9 cellular contexts compared by ENCODE assay signal in the genomic region with DNA sequence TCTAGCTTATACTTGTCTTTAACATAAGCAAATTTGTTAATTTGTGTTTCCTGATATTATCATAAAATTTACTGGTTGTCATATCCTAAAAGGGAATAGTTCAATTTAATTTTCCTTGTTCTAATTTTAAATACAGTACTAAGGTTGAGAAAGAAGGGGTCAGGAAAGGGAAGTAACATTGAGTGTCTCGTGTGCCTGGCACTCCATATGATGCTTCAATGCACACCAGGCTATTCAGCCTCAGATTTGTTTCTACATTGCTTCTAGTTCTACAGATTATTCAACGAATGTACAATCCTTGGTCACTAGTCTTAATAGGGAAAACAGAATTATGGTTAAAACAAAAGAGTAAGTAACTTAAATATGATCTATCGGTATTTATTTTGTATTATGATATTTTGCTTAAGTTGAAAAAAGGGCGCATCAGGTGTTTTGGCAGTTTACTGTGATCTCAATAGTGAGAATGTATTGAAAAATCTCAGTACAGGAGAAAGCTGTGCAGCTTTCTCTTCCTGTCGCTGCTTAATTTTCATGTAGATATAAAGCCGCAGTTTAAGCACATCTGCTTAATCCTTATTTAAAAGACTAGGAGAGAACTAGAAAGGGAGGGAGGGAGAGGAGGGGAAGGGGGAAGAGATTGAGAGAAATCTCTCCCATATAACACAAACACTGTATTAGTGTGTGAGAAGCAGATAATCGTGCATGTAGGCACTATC. TPM values are rescaled to one million over a fixed set of nuclear protein-coding genes. Genes with fewer than 3 reads are reported as not detected.
DNase-seq lines count a peak whose midpoint lies in the region; ATAC-seq lines count a peak whose summit lies in the region.
"Had no signal": no experiment of that assay in that cellular context is flagged by ENCODE, and none has a peak within 500 bp of the region (broad histone marks: within the 10 kb centered on the region; RNA-seq: fewer than 3 reads in every experiment).

No MANE protein-coding gene starts in this region.

- peaks cover 85% of the 10 kb centered on the region for H3K4me1 Mint-ChIP-seq in activated T-cell treated with anti-CD3 and anti-CD28 coated beads, Interleukin-2, amount 50 U/mL, for 72 hours (ENCODE audit: low read depth)
- peaks cover 65% of the 10 kb centered on the region for H3K4me1 Mint-ChIP-seq in stimulated activated naive CD8-positive, alpha-beta T cell treated with anti-CD3 and anti-CD28 coated beads, Interleukin-15, amount 100 ng/mL, for 72 hours

- peak overlapping the region; percentile 79 to 93 for H3K4me3 Mint-ChIP-seq in activated T-cell treated with anti-CD3 and anti-CD28 coated beads, Interleukin-2, amount 50 U/mL, for 72 hours
- peak overlapping the region; percentile 82 to 87 for H3K4me3 Mint-ChIP-seq in stimulated activated naive CD8-positive, alpha-beta T cell treated with anti-CD3 and anti-CD28 coated beads, Interleukin-15, amount 100 ng/mL, for 72 hours

- no peak for ATAC-seq in activated T-cell treated with anti-CD3 and anti-CD28 coated beads, Interleukin-2, amount 50 U/mL, for 72 hours (replicated peaks in 1 of 2)
- ATAC-seq in HG02885 (IDR thresholded peaks at IDR 0.05; ENCODE audit: poor library complexity, unreplicated experiment), result peak; percentile 51
- no peak for ATAC-seq in stimulated activated naive CD8-positive, alpha-beta T cell treated with anti-CD3 and anti-CD28 coated beads, Interleukin-15, amount 100 ng/mL, for 72 hours

- no peaks in the 10 kb centered on the region for H3K9me3 Mint-ChIP-seq in activated T-cell treated with anti-CD3 and anti-CD28 coated beads, Interleukin-2, amount 50 U/mL, for 72 hours
- H3K9me3 Mint-ChIP-seq in stimulated activated naive CD8-positive, alpha-beta T cell treated with anti-CD3 and anti-CD28 coated beads, Interleukin-15, amount 100 ng/mL, for 72 hours, result no peaks in the 10 kb centered on the region

- DNase-seq in activated T-cell treated with anti-CD3 and anti-CD28 coated beads, Interleukin-2, amount 50 U/mL, for 72 hours, result no peak
- DNase-seq in activated T-cell treated with anti-CD3 and anti-CD28 coated beads for 4 hours (no peak), SKM-1 (lab: John Stamatoyannopoulos, UW; ENCODE audit: unreplicated experiment) (peak; percentile 78), NCI-H1694 (lab: John Stamatoyannopoulos, UW) (no peak), NCI-H226 (no peak), NCI-H128 (lab: John Stamatoyannopoulos, UW; ENCODE audit: unreplicated experiment) (no peak)
- DNase-seq in stimulated activated naive CD8-positive, alpha-beta T cell treated with anti-CD3 and anti-CD28 coated beads, Interleukin-15, amount 100 ng/mL, for 72 hours, result no peak
- DNase-seq: BE2C had no signal

- H3K27ac Mint-ChIP-seq in activated T-cell treated with anti-CD3 and anti-CD28 coated beads, Interleukin-2, amount 50 U/mL, for 72 hours, result peak overlapping the region; percentile 98
- peak overlapping the region; percentile 61 to 94 for H3K27ac Mint-ChIP-seq in stimulated activated naive CD8-positive, alpha-beta T cell treated with anti-CD3 and anti-CD28 coated beads, Interleukin-15, amount 100 ng/mL, for 72 hours

- H3K27me3 Mint-ChIP-seq in activated T-cell treated with anti-CD3 and anti-CD28 coated beads, Interleukin-2, amount 50 U/mL, for 72 hours (ENCODE audit: low read depth), result no peaks in the 10 kb centered on the region
- no peaks in the 10 kb centered on the region for H3K27me3 Mint-ChIP-seq in stimulated activated naive CD8-positive, alpha-beta T cell treated with anti-CD3 and anti-CD28 coated beads, Interleukin-15, amount 100 ng/mL, for 72 hours

- H3K36me3 Mint-ChIP-seq in activated T-cell treated with anti-CD3 and anti-CD28 coated beads, Interleukin-2, amount 50 U/mL, for 72 hours (ENCODE audit: insufficient read depth in 2 of 2), result peaks cover 17 to 18% of the 10 kb centered on the region in 2 donors

RNA-seq across cellular contexts. Expression of gene PTPRC, which starts 13.0 kb away (rescaled TPM):
- total RNA-seq in activated T-cell treated with anti-CD3 and anti-CD28 coated beads, Interleukin-2, amount 50 U/mL, for 72 hours, result 100 to 1,000 TPM; 490 to 545 TPM
